Comparison of ENCODE assay signal across 16 cellular contexts in the genomic region with DNA sequence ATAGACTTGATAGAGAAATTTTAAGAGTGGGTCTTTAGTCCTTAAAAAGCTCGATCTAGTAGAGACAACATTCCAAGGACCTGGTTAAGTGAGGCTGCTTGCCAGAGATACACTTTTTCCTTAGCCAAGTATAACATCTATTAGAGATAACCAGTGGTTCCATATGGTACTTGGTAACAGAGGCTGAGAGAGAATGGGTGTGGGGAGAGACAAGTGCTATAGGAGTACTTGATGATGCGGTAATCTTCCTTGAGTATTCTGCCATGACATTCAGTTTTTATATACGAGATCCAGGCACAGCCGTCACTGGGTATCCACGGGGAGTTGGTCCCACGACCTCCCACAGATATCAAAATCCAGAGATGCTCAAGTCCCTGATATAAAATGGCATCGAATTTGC.
DNase-seq lines count a peak whose midpoint lies in the region; ATAC-seq and TF ChIP-seq lines count a peak whose summit lies in the region.
"Had no signal": no experiment of that assay in that cellular context is flagged by ENCODE, and none has a peak within 500 bp of the region (broad histone marks: within the 10 kb centered on the region; RNA-seq: fewer than 3 reads in every experiment).

No MANE protein-coding gene starts in this region.

- H2AFZ ChIP-seq in PC-3 (ENCODE audit: low read length) (no peak overlapping the region), osteoblast (ENCODE audit: low read length) (no peak overlapping the region)

- no peaks in the 10 kb centered on the region for H3K27me3 Mint-ChIP-seq in Caco-2 (ENCODE audit: insufficient read depth, unreplicated experiment)

- CTCF ChIA-PET in Caco-2 (lab: Charles Lee): no interaction called here
- CTCF ChIA-PET in PC-3 (lab: Charles Lee): no interaction called here

- H3K79me2 ChIP-seq in PC-3 (ENCODE audit: low read length) (peaks cover 46% of the 10 kb centered on the region), osteoblast (ENCODE audit: insufficient read depth, low read length) (peaks cover 81% of the 10 kb centered on the region)

- H3K27ac ChIP-seq in PC-3 (ENCODE audit: low read length) (peak overlapping the region; percentile 73), brain microvascular endothelial cell (peak overlapping the region; percentile 85), osteoblast (ENCODE audit: low read depth, low read length) (peak overlapping the region; percentile 88), left lung (peak overlapping the region in 1 of 2 donors; percentile 23)
- H3K27ac ChIP-seq: esophagus muscularis mucosa, Peyer's patch, testis had no signal

- H3K4me3 ChIP-seq in Caco-2 (ENCODE audit: low read depth, low read length) (no peak overlapping the region), PC-3 (ENCODE audit: low read length) (no peak overlapping the region), brain microvascular endothelial cell (ENCODE audit: low read depth, low read length) (no peak overlapping the region), osteoblast (ENCODE audit: insufficient read depth, low read length) (no peak overlapping the region), left lung (no peak overlapping the region)
- H3K4me3 ChIP-seq: esophagus muscularis mucosa, Peyer's patch, testis had no signal

- no peaks in the 10 kb centered on the region; the same call in 1 of the 2 replicates for H3K9me3 ChIP-seq in Caco-2
- H3K9me3 ChIP-seq in PC-3 (ENCODE audit: low read length): no peaks in the 10 kb centered on the region
- H3K9me3 ChIP-seq in osteoblast (ENCODE audit: low read depth, low read length): no peaks in the 10 kb centered on the region
- H3K9me3 ChIP-seq in left lung: no peaks in the 10 kb centered on the region
- H3K9me3 ChIP-seq: esophagus muscularis mucosa, Peyer's patch, testis had no signal

- no peaks in the 10 kb centered on the region for H3K9me3 Mint-ChIP-seq in Caco-2 (ENCODE audit: unreplicated experiment)
- H3K9me3 Mint-ChIP-seq: activated CD4-positive, alpha-beta memory T cell treated with anti-CD3 and anti-CD28 coated beads for 36 hours had no signal

- no peak for ATAC-seq in PC-3
- ATAC-seq in left lung: no peak
- ATAC-seq: HepG2 had no signal

- intact Hi-C loops in Caco-2 (cut with micrococcal nuclease; ENCODE audit: unreplicated experiment): loop anchor here (5.0 kb wide), 1 partner anchor 97 kb away; a partner anchor contains a TSS
- intact Hi-C loops in PC-3 (cut with micrococcal nuclease): loop anchor here (1.0 to 2.0 kb wide), 2 partner anchors 9 to 44 kb away; no protein-coding TSS in a partner anchor
- intact Hi-C loops in left lung (cut with DNase I): no loop called here

- peak overlapping the region; percentile 42 for H3K4me2 ChIP-seq in PC-3 (ENCODE audit: low read length)
- peak overlapping the region; percentile 61 for H3K4me2 ChIP-seq in osteoblast (ENCODE audit: insufficient read depth, low read length)

- H3K27me3 ChIP-seq in Caco-2 (replicated peaks; ENCODE audit: control insufficient read depth, insufficient read depth, low read length) (no peaks in the 10 kb centered on the region), PC-3 (ENCODE audit: low read length) (no peaks in the 10 kb centered on the region), brain microvascular endothelial cell (replicated peaks) (no peaks in the 10 kb centered on the region), osteoblast (ENCODE audit: insufficient read depth, low read length) (no peaks in the 10 kb centered on the region), left lung (no peaks in the 10 kb centered on the region)
- H3K27me3 ChIP-seq: esophagus muscularis mucosa, Peyer's patch, testis had no signal

- peaks cover 72% of the 10 kb centered on the region for H3K4me1 Mint-ChIP-seq in Caco-2 (ENCODE audit: low read depth, unreplicated experiment)

- no peak for TF ChIP-seq CTCF in Caco-2 (IDR thresholded peaks at IDR 0.05; ENCODE audit: insufficient read depth in 1 of 2, low read depth in 1 of 2, low read length in 1 of 2, severe bottlenecking in 1 of 2, unreplicated experiment in 1 of 2)
- TF ChIP-seq CTCF in PC-3 (conservative IDR thresholded peaks at IDR 0.05; ENCODE audit: low read depth, low read length): no peak
- TF ChIP-seq CTCF in brain microvascular endothelial cell (IDR thresholded peaks at IDR 0.05; ENCODE audit: low read depth, low read length, missing control alignments): no peak
- TF ChIP-seq CTCF in osteoblast (IDR thresholded peaks at IDR 0.05; ENCODE audit: extremely low read depth, low read depth, low read length): no peak
- TF ChIP-seq CTCF in left lung (IDR thresholded peaks at IDR 0.05): no peak

- H3K4me1 ChIP-seq in Caco-2 (peaks cover 63% of the 10 kb centered on the region), PC-3 (ENCODE audit: insufficient read depth, low read length) (peaks cover 84% of the 10 kb centered on the region), osteoblast (ENCODE audit: insufficient read depth, low read length) (peaks cover 84% of the 10 kb centered on the region), left lung (peaks cover 7 to 18% of the 10 kb centered on the region in 2 donors)
- H3K4me1 ChIP-seq: Peyer's patch had no signal

- BruUV-seq in Caco-2 (replicated peaks; lab: Mats Ljungman, UMichigan) (no TSS peak), PC-3 (replicated peaks; lab: Mats Ljungman, UMichigan) (TSS peak; percentile 62)

- peaks cover 13% of the 10 kb centered on the region for H3K36me3 Mint-ChIP-seq in Caco-2 (ENCODE audit: insufficient read depth, unreplicated experiment)
- H3K36me3 Mint-ChIP-seq: activated CD4-positive, alpha-beta memory T cell treated with anti-CD3 and anti-CD28 coated beads for 36 hours had no signal

- H3K9me2 ChIP-seq in PC-3 (replicated peaks; ENCODE audit: low read length): no peaks in the 10 kb centered on the region

- H3K36me3 ChIP-seq in Caco-2 (ENCODE audit: control insufficient read depth, insufficient read depth, low read length) (no peaks in the 10 kb centered on the region), PC-3 (ENCODE audit: low read depth, low read length) (no peaks in the 10 kb centered on the region), brain microvascular endothelial cell (replicated peaks) (no peaks in the 10 kb centered on the region), osteoblast (ENCODE audit: insufficient read depth, low read length) (no peaks in the 10 kb centered on the region), left lung (no peaks in the 10 kb centered on the region)
- H3K36me3 ChIP-seq: esophagus muscularis mucosa, Peyer's patch had no signal

- POLR2A ChIA-PET in Caco-2 (lab: Charles Lee) (no interaction called here), PC-3 (lab: Charles Lee; ENCODE audit: unreplicated experiment) (no interaction called here)

- H3K9ac ChIP-seq in PC-3 (ENCODE audit: low read length): peak overlapping the region; percentile 11

- H3K27ac Mint-ChIP-seq in Caco-2 (ENCODE audit: unreplicated experiment): peak overlapping the region; percentile 70
- H3K27ac Mint-ChIP-seq: activated CD4-positive, alpha-beta memory T cell treated with anti-CD3 and anti-CD28 coated beads for 36 hours had no signal

- H4K20me1 ChIP-seq in PC-3 (ENCODE audit: low read length) (no peaks in the 10 kb centered on the region), osteoblast (ENCODE audit: insufficient read depth, low read length) (no peaks in the 10 kb centered on the region)

- no peak for DNase-seq in Caco-2
- no peak for DNase-seq in PC-3
- DNase-seq in brain microvascular endothelial cell: peak; percentile 62
- no peak for DNase-seq in osteoblast (ENCODE audit: insufficient read length, low spot score, missing footprints)
- DNase-seq in KG1 (lab: John Stamatoyannopoulos, UW): no peak
- no peak for DNase-seq in left lung
- DNase-seq in germinal center (ENCODE audit: low spot score): no peak
- DNase-seq: activated CD4-positive, alpha-beta memory T cell treated with anti-CD3 and anti-CD28 coated beads for 36 hours; anterior cingulate cortex; C1 segment of cervical spinal cord; DMS153; NCI-H2081; Peyer's patch; testis had no signal

- H3K4me3 Mint-ChIP-seq in Caco-2 (ENCODE audit: unreplicated experiment): no peak overlapping the region
- H3K4me3 Mint-ChIP-seq: activated CD4-positive, alpha-beta memory T cell treated with anti-CD3 and anti-CD28 coated beads for 36 hours had no signal

- in situ Hi-C loops in brain microvascular endothelial cell (cut with HindIII; ENCODE audit: low pct_ligation_motif_present, low sequenced_read_pairs): no loop called here

- peaks cover 7% of the 10 kb centered on the region for H3F3A ChIP-seq in PC-3 (ENCODE audit: low read length, unreplicated experiment)

Comparison
In these comparisons a context has a peak if more than half of its experiments do, and no peak if none do; other contexts are left out.
1. intact Hi-C loops: an anchor here in Caco-2 (5.0 kb wide) and PC-3 (1.0 to 2.0 kb wide); none called in left lung.